Comparison of ENCODE assay signal across 18 cellular contexts in genomic region chr22:32810241-32811133, GRCh38. TPM values are rescaled to one million over a fixed set of nuclear protein-coding genes. Genes with fewer than 3 reads are reported as not detected.
DNase-seq lines count a peak whose midpoint lies in the region; ATAC-seq and TF ChIP-seq lines count a peak whose summit lies in the region.
"Had no signal": no experiment of that assay in that cellular context is flagged by ENCODE, and none has a peak within 500 bp of the region (broad histone marks: within the 10 kb centered on the region; RNA-seq: fewer than 3 reads in every experiment).

No MANE protein-coding gene starts in this region.

- H3K79me1 ChIP-seq in mesendoderm (ENCODE audit: low read length), result no peaks in the 10 kb centered on the region

- POLR2A ChIA-PET in Caco-2 (lab: Charles Lee), result interaction anchor here (0.7 to 1.2 kb wide), 2 partner anchors 9 to 30 kb away, joined by 3 to 7 read pairs; partner anchors contain the start of gene TIMP3

- intact Hi-C loops in Caco-2 (cut with micrococcal nuclease; ENCODE audit: unreplicated experiment) (no loop called here), mammary epithelial cell (cut with micrococcal nuclease) (no loop called here)

- H3K4ac ChIP-seq in mesendoderm (ENCODE audit: low read depth, low read length), result no peak overlapping the region

- no peaks in the 10 kb centered on the region for H3K9me3 Mint-ChIP-seq in Caco-2 (ENCODE audit: unreplicated experiment)
- H3K9me3 Mint-ChIP-seq: activated T-helper 17 cell treated with anti-CD3 and anti-CD28 coated beads, Interleukin-2, amount 50 U/mL, for 72 hours had no signal

- H3K27me3 ChIP-seq in Caco-2 (replicated peaks; ENCODE audit: control insufficient read depth, insufficient read depth, low read length) (no peaks in the 10 kb centered on the region), mammary epithelial cell (ENCODE audit: insufficient read depth, low read length) (no peaks in the 10 kb centered on the region), mesendoderm (ENCODE audit: insufficient read depth, low read length, poor library complexity) (no peaks in the 10 kb centered on the region)
- H3K27me3 ChIP-seq: MG63, Peyer's patch had no signal

- H3K9ac ChIP-seq in mammary epithelial cell (ENCODE audit: insufficient read depth, low read length), result no peak overlapping the region
- H3K9ac ChIP-seq in mesendoderm (ENCODE audit: low read length), result no peak overlapping the region

- BruUV-seq in Caco-2 (replicated peaks; lab: Mats Ljungman, UMichigan) (no TSS peak), mammary epithelial cell (replicated peaks; lab: Mats Ljungman, UMichigan) (no TSS peak)

- CTCF ChIA-PET in Caco-2 (lab: Charles Lee), result interaction anchor here (1.0 kb wide), 1 partner anchor 281 kb away, joined by 3 read pairs; no protein-coding TSS in a partner anchor
- CTCF ChIA-PET in mammary epithelial cell (lab: Charles Lee; ENCODE audit: low non-redundant PET), result interaction anchor here (0.5 kb wide), 1 partner anchor 186 kb away, joined by 3 read pairs; no protein-coding TSS in a partner anchor

- H2BK120ac ChIP-seq in mesendoderm (ENCODE audit: low read depth, low read length), result no peak overlapping the region

- H3K4me1 ChIP-seq in Caco-2 (peaks cover 18% of the 10 kb centered on the region), mammary epithelial cell (ENCODE audit: insufficient read depth, low read length) (peaks cover 4% of the 10 kb centered on the region), mesendoderm (ENCODE audit: control insufficient read depth, low read depth, low read length) (peaks cover 19% of the 10 kb centered on the region)

- H2BK15ac ChIP-seq in mesendoderm (replicated peaks; ENCODE audit: low read depth), result peak overlapping the region; percentile 39

- H2AK5ac ChIP-seq in mesendoderm (ENCODE audit: low read length), result no peak overlapping the region

- H3K36me3 ChIP-seq in Caco-2 (ENCODE audit: control insufficient read depth, insufficient read depth, low read length) (peaks cover 1% of the 10 kb centered on the region; the same call in 1 of the 2 replicates), mammary epithelial cell (ENCODE audit: insufficient read depth, low read length) (no peaks in the 10 kb centered on the region), mesendoderm (ENCODE audit: control insufficient read depth, insufficient read depth, low read length) (no peaks in the 10 kb centered on the region)
- H3K36me3 ChIP-seq: Peyer's patch had no signal

- no peak for TF ChIP-seq EP300 in Ishikawa (IDR thresholded peaks at IDR 0.05; ENCODE audit: borderline replicate concordance)

- dilution Hi-C loops in mammary epithelial cell (cut with HindIII; ENCODE audit: low sequenced_read_pairs), result no loop called here

- H3K4me2 ChIP-seq in mammary epithelial cell (ENCODE audit: insufficient read depth, low read depth, low read length), result no peak overlapping the region
- no peak overlapping the region for H3K4me2 ChIP-seq in mesendoderm (ENCODE audit: low read length)

- no peaks in the 10 kb centered on the region for H3K27me3 Mint-ChIP-seq in Caco-2 (ENCODE audit: insufficient read depth, unreplicated experiment)

- no peak overlapping the region for H3K4me3 Mint-ChIP-seq in Caco-2 (ENCODE audit: unreplicated experiment)
- H3K4me3 Mint-ChIP-seq: activated T-helper 17 cell treated with anti-CD3 and anti-CD28 coated beads, Interleukin-2, amount 50 U/mL, for 72 hours; memory B cell had no signal

- no peak overlapping the region for H2BK5ac ChIP-seq in mesendoderm (ENCODE audit: low read length)

- no peak for TF ChIP-seq RAD21 in Ishikawa (IDR thresholded peaks at IDR 0.05; ENCODE audit: low read depth)

- H3K36me3 Mint-ChIP-seq in Caco-2 (ENCODE audit: insufficient read depth, unreplicated experiment), result peaks cover 61% of the 10 kb centered on the region
- H3K36me3 Mint-ChIP-seq: memory B cell had no signal

- H3K18ac ChIP-seq in mesendoderm (ENCODE audit: low read length), result peak overlapping the region; percentile 32

- ATAC-seq in HG03175 (IDR thresholded peaks at IDR 0.05; ENCODE audit: unreplicated experiment) (no peak), HG02642 (IDR thresholded peaks at IDR 0.05; ENCODE audit: poor library complexity, unreplicated experiment) (no peak)
- ATAC-seq: activated T-helper 17 cell treated with anti-CD3 and anti-CD28 coated beads, Interleukin-2, amount 50 U/mL, for 72 hours had no signal

- H3K4me1 Mint-ChIP-seq in Caco-2 (ENCODE audit: low read depth, unreplicated experiment), result peaks cover 27% of the 10 kb centered on the region
- H3K4me1 Mint-ChIP-seq: activated T-helper 17 cell treated with anti-CD3 and anti-CD28 coated beads, Interleukin-2, amount 50 U/mL, for 72 hours; memory B cell had no signal

- peak overlapping the region; percentile 25 for H3K56ac ChIP-seq in mesendoderm (ENCODE audit: low read length)

- peak overlapping the region; percentile 49 for H3K27ac Mint-ChIP-seq in Caco-2 (ENCODE audit: unreplicated experiment)
- H3K27ac Mint-ChIP-seq: activated T-helper 17 cell treated with anti-CD3 and anti-CD28 coated beads, Interleukin-2, amount 50 U/mL, for 72 hours; memory B cell had no signal

- TF ChIP-seq CTCF in Caco-2 (IDR thresholded peaks at IDR 0.05; ENCODE audit: insufficient read depth in 1 of 2, low read depth in 1 of 2, low read length in 1 of 2, severe bottlenecking in 1 of 2, unreplicated experiment in 1 of 2) (no peak), mammary epithelial cell (conservative IDR thresholded peaks at IDR 0.05 in 1 of 2, IDR thresholded peaks at IDR 0.05 in 1 of 2; ENCODE audit: extremely low read depth in 1 of 2, insufficient read depth in 1 of 2, low read depth in 1 of 2, low read length in 2 of 2) (no peak)

- H3K23ac ChIP-seq in mesendoderm (ENCODE audit: low read length), result no peak overlapping the region

- H3K4me3 ChIP-seq in Caco-2 (ENCODE audit: low read depth, low read length) (no peak overlapping the region), mammary epithelial cell (replicated peaks in 1 of 3; ENCODE audit: insufficient read depth in 1 of 3, low read depth in 2 of 3, low read length in 3 of 3) (no peak overlapping the region), mesendoderm (ENCODE audit: low read length) (no peak overlapping the region)
- H3K4me3 ChIP-seq: MG63, Peyer's patch had no signal

- DNase-seq in Caco-2 (peak; percentile 45 to 48), mammary epithelial cell (peak; percentile 51), mesendoderm (peak; percentile 86), activated T-cell treated with anti-CD3 and anti-CD28 coated beads for 4 hours (no peak), cerebellar cortex (ENCODE audit: low spot score) (no peak)
- DNase-seq: activated CD4-positive, alpha-beta T cell treated with anti-CD3 and anti-CD28 coated beads, Interleukin-2, amount 50 U/mL, for 1 hour; DMS153; hippocampal formation; MG63; Peyer's patch; posterior cingulate gyrus; stimulated activated CD4-positive, alpha-beta T cell treated with anti-CD3 and anti-CD28 coated beads, Interleukin-2, amount 100 ng/mL, for 48 hours had no signal

- H2AFZ ChIP-seq in mammary epithelial cell (ENCODE audit: low read depth, low read length), result no peak overlapping the region

- H4K20me1 ChIP-seq in mammary epithelial cell (ENCODE audit: insufficient read depth, low read length), result peaks cover 4% of the 10 kb centered on the region

- H3K9me3 ChIP-seq in Caco-2 (no peaks in the 10 kb centered on the region), mammary epithelial cell (replicated peaks; ENCODE audit: insufficient read depth, low read length) (no peaks in the 10 kb centered on the region)
- H3K9me3 ChIP-seq: MG63, Peyer's patch had no signal

- peaks cover 90% of the 10 kb centered on the region for H3K79me2 ChIP-seq in mammary epithelial cell (ENCODE audit: insufficient read depth, low read length)
- H3K79me2 ChIP-seq in mesendoderm (ENCODE audit: control insufficient read depth, insufficient read depth, low read length), result no peaks in the 10 kb centered on the region

- no peak overlapping the region for H4K8ac ChIP-seq in mesendoderm (ENCODE audit: low read depth, low read length)

- H3K27ac ChIP-seq in mammary epithelial cell (ENCODE audit: insufficient read depth, low read depth, low read length), result no peak overlapping the region
- no peak overlapping the region for H3K27ac ChIP-seq in mesendoderm (ENCODE audit: low read depth, low read length)
- H3K27ac ChIP-seq: Peyer's patch had no signal

- in situ Hi-C loops in mammary epithelial cell (cut with MboI; ENCODE audit: low sequenced_read_pairs in 2 of 2), result loop anchor here in 1 of 2 donors (10.0 kb wide), 1 partner anchor 184 kb away; no protein-coding TSS in a partner anchor

- H4K5ac ChIP-seq in mesendoderm (ENCODE audit: low read length), result no peak overlapping the region

- 76% methylated on average over 10 of the region's 10 CpGs for WGBS in mammary epithelial cell (ENCODE audit: low coverage, missing lambda C conversion rate)
- WGBS in mesendoderm (ENCODE audit: extremely low coverage, insufficient coverage, low lambda C conversion rate), result no CpG with 5 or more reads among the region's 10 CpGs

TF ChIP-seq in Ishikawa, 13 proteins besides CTCF, POLR2A, EP300 and RAD21:
- TF ChIP-seq CEBPB (IDR thresholded peaks at IDR 0.05) (peak; percentile 77), REST (IDR thresholded peaks at IDR 0.05; ENCODE audit: low read depth) (no peak)

RNA-seq across cellular contexts. Expression of gene TIMP3, which starts 9.0 kb away (rescaled TPM):
- total RNA-seq in Caco-2 (2022) (72.8 and 86.4 TPM in 2 replicates), mammary epithelial cell (100 to 1,000 TPM; 118 to 521 TPM)
- 105 TPM for polyA plus RNA-seq in mammary epithelial cell
- 154 TPM for polyA minus RNA-seq in mammary epithelial cell
- 8.8 TPM for polyA plus RNA-seq in mesendoderm (2013, experiment 1 of 2)
- polyA plus RNA-seq in mesendoderm (2013, experiment 2 of 2), result 9.2 TPM
- total RNA-seq: activated T-helper 17 cell treated with anti-CD3 and anti-CD28 coated beads, Interleukin-2, amount 50 U/mL, for 72 hours; T-helper 1 cell treated with Interleukin-12 subunit alpha and Interleukin-12 subunit beta and Interleukin-4 antibody, amounts not matched to agents 30 ng/mL and 1 ng/mL, for 36 hours had no signal

Comparison
In these comparisons a context has a peak if more than half of its experiments do, and no peak if none do; other contexts are left out.
1. DNase-seq: peak in Caco-2 (2 of 2), mammary epithelial cell (single experiment) and mesendoderm (single experiment); none in activated T-cell treated with anti-CD3 and anti-CD28 coated beads for 4 hours (single experiment) and cerebellar cortex (single experiment).